20 cellular contexts compared by ENCODE assay signal in the genomic region with DNA sequence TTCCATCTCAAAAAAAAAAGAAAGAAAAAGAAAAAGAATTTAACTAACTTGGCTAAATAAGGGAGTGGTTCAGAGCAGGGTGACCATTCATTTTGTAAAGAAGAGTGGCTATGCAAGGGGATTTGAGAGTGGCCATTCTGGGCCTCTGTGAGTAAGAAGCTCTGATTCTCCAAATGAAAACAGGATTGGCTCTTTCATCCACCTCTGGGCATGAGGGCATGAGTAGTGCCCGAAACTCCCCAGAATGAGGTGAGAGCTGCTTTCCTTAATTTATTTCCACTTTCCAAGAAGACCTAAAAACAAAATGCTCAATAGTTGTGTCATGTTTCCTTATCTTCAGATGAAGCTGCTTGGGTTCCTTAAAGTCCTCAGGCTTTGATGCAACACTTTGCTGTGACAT. TPM values are rescaled to one million over a fixed set of nuclear protein-coding genes. Genes with fewer than 3 reads are reported as not detected.
DNase-seq lines count a peak whose midpoint lies in the region; ATAC-seq, FAIRE-seq and TF ChIP-seq lines count a peak whose summit lies in the region.
"Had no signal": no experiment of that assay in that cellular context is flagged by ENCODE, and none has a peak within 500 bp of the region (broad histone marks: within the 10 kb centered on the region; RNA-seq: fewer than 3 reads in every experiment).

No MANE protein-coding gene starts in this region.

- WGBS in hepatocyte (ENCODE audit: low lambda C conversion rate, missing lambda C conversion rate) = 100% methylated on average over 1 of the region's 1 CpG
- 91 to 93% methylated on average over 1 of the region's 1 CpG for WGBS in pancreas, 2 donors

- FAIRE-seq in pancreas (lab: Jason Lieb, UNC) = no peak
- FAIRE-seq: GM12892, GM18507 had no signal

- H3K27ac ChIP-seq in hepatocyte (peak overlapping the region; percentile 26), pancreas (peak overlapping the region in 1 of 4 donors; percentile 9)
- H3K27ac ChIP-seq: HL-60, PC-9 had no signal

- no peak for TF ChIP-seq CTCF in activated B cell treated with CpG ODN at 0.5 μM for 24 hours (IDR thresholded peaks at IDR 0.05)
- no peak for TF ChIP-seq CTCF in hepatocyte (IDR thresholded peaks at IDR 0.05; ENCODE audit: poor library complexity)
- no peak for TF ChIP-seq CTCF in type B pancreatic cell (conservative IDR thresholded peaks at IDR 0.05)
- TF ChIP-seq CTCF in pancreas (IDR thresholded peaks at IDR 0.05) = no peak

- H3K27me3 ChIP-seq in hepatocyte (no peaks in the 10 kb centered on the region), pancreas (no peaks in the 10 kb centered on the region)

- intact Hi-C loops in activated B cell treated with CpG ODN at 0.5 μM for 24 hours (cut with micrococcal nuclease) (loop anchor here (5.0 kb wide), 1 partner anchor 73 kb away; no protein-coding TSS in a partner anchor), pancreas (cut with DNase I) (no loop called here)

- H4K20me1 ChIP-seq in hepatocyte (ENCODE audit: insufficient read depth, poor library complexity, severe bottlenecking) = no peaks in the 10 kb centered on the region

- peaks cover 9% of the 10 kb centered on the region for H3K79me2 ChIP-seq in hepatocyte

- no peaks in the 10 kb centered on the region for H3K9me3 ChIP-seq in hepatocyte (ENCODE audit: low read depth)
- no peaks in the 10 kb centered on the region for H3K9me3 ChIP-seq in pancreas

- H3K36me3 ChIP-seq in hepatocyte (replicated peaks; ENCODE audit: insufficient read depth, low read depth) (no peaks in the 10 kb centered on the region), pancreas (no peaks in the 10 kb centered on the region)

- no peaks in the 10 kb centered on the region for H3K27me3 Mint-ChIP-seq in IgD-negative memory B cell
- no peaks in the 10 kb centered on the region for H3K27me3 Mint-ChIP-seq in activated B cell treated with CpG ODN at 0.5 μM for 24 hours
- no peaks in the 10 kb centered on the region for H3K27me3 Mint-ChIP-seq in type B pancreatic cell
- H3K27me3 Mint-ChIP-seq in naive thymus-derived CD8-positive, alpha-beta T cell = peaks cover 0 to 6% (median 0%) of the 10 kb centered on the region in 5 donors

- POLR2A ChIA-PET in activated B cell treated with CpG ODN at 0.5 μM for 24 hours (lab: Charles Lee) = interaction anchor here (5.2 kb wide), 1 partner anchor 22 kb away, joined by 132 read pairs; the partner anchor contains the start of gene HSPA4
- POLR2A ChIA-PET in naive thymus-derived CD8-positive, alpha-beta T cell (lab: Charles Lee) = interaction anchor here (1.2 kb wide), 1 partner anchor 23 kb away, joined by 3 read pairs; the partner anchor contains the start of gene HSPA4

- H3K9me3 Mint-ChIP-seq in IgD-negative memory B cell (peaks cover 0 to 4% (median 2%) of the 10 kb centered on the region in 3 donors), activated B cell treated with CpG ODN at 0.5 μM for 24 hours (no peaks in the 10 kb centered on the region), type B pancreatic cell (peaks cover 7% of the 10 kb centered on the region)
- H3K9me3 Mint-ChIP-seq in naive thymus-derived CD8-positive, alpha-beta T cell = no peaks in the 10 kb centered on the region
- H3K9me3 Mint-ChIP-seq: CD8-positive, alpha-beta memory T cell had no signal

- H3K27ac Mint-ChIP-seq in IgD-negative memory B cell (peak overlapping the region in 2 of 3 donors; percentile 52 to 55), activated B cell treated with CpG ODN at 0.5 μM for 24 hours (peak overlapping the region; percentile 48), type B pancreatic cell (peak overlapping the region; percentile 16)
- H3K27ac Mint-ChIP-seq in naive thymus-derived CD8-positive, alpha-beta T cell = peak overlapping the region in 1 of 10 donors; percentile 14

- H3K36me3 Mint-ChIP-seq in IgD-negative memory B cell (peaks cover 1% of the 10 kb centered on the region), activated B cell treated with CpG ODN at 0.5 μM for 24 hours (ENCODE audit: low read depth) (peaks cover 8% of the 10 kb centered on the region), type B pancreatic cell (peaks cover 4% of the 10 kb centered on the region)
- H3K36me3 Mint-ChIP-seq in naive thymus-derived CD8-positive, alpha-beta T cell = peaks cover 0 to 2% (median 0%) of the 10 kb centered on the region in 3 donors

- H3K4me2 ChIP-seq in hepatocyte = no peak overlapping the region
- H3K4me2 ChIP-seq: PC-9 had no signal

- H3K4me1 Mint-ChIP-seq in IgD-negative memory B cell (peaks cover 31 to 40% (median 34%) of the 10 kb centered on the region in 3 donors), activated B cell treated with CpG ODN at 0.5 μM for 24 hours (peaks cover 66% of the 10 kb centered on the region), type B pancreatic cell (ENCODE audit: unreplicated experiment) (peaks cover 21% of the 10 kb centered on the region)
- H3K4me1 Mint-ChIP-seq in naive thymus-derived CD8-positive, alpha-beta T cell = peaks cover 4 to 44% (median 14%) of the 10 kb centered on the region in 4 donors

- peaks cover 15% of the 10 kb centered on the region for H3K4me1 ChIP-seq in hepatocyte (ENCODE audit: insufficient read depth)
- peaks cover 7 to 18% (median 8%) of the 10 kb centered on the region in 3 donors for H3K4me1 ChIP-seq in pancreas

- H3K9me2 ChIP-seq in hepatocyte (replicated peaks; ENCODE audit: insufficient read depth) = no peaks in the 10 kb centered on the region

- CTCF ChIA-PET in activated B cell treated with CpG ODN at 0.5 μM for 24 hours (lab: Charles Lee) = no interaction called here

- no peak overlapping the region for H3K4me3 ChIP-seq in hepatocyte
- no peak overlapping the region for H3K4me3 ChIP-seq in pancreas
- H3K4me3 ChIP-seq: PC-9 had no signal

- no peak overlapping the region for H2AFZ ChIP-seq in hepatocyte
- H2AFZ ChIP-seq: PC-9 had no signal

- no peak for ATAC-seq in activated B cell treated with CpG ODN at 0.5 μM for 24 hours (ENCODE audit: low read depth)
- no peak for ATAC-seq in pancreas
- ATAC-seq in naive thymus-derived CD8-positive, alpha-beta T cell = no peak

- DNase-seq in activated B cell treated with CpG ODN at 0.5 μM for 24 hours (no peak), hepatocyte (ENCODE audit: low spot score) (no peak), type B pancreatic cell (ENCODE audit: extremely low spot score, unreplicated experiment) (no peak), pancreas (no peak)
- no peak for DNase-seq in naive thymus-derived CD8-positive, alpha-beta T cell
- DNase-seq in central memory CD4-positive, alpha-beta T cell = no peak
- DNase-seq: C1 segment of cervical spinal cord; CD8-positive, alpha-beta memory T cell; DMS53; H7; NCI-H1417 treated with DMSO at 0.1 percent for 48 hours; NCI-H187 treated with DMSO at 0.1 percent for 48 hours; NCI-H2227 treated with DMSO at 0.1 percent for 48 hours; NCI-H524; NCI-H82; PC-9 had no signal

- peak overlapping the region in 1 of 4 donors; percentile 25 for H3K4me3 Mint-ChIP-seq in IgD-negative memory B cell
- no peak overlapping the region for H3K4me3 Mint-ChIP-seq in activated B cell treated with CpG ODN at 0.5 μM for 24 hours
- H3K4me3 Mint-ChIP-seq in type B pancreatic cell = no peak overlapping the region
- no peak overlapping the region for H3K4me3 Mint-ChIP-seq in naive thymus-derived CD8-positive, alpha-beta T cell

RNA-seq across cellular contexts. Expression of gene ZCCHC10, which starts 3.0 kb away (rescaled TPM):
- polyA plus RNA-seq in IgD-negative memory B cell (84.6 TPM), hepatocyte (29.4 and 30.7 TPM in 2 replicates), pancreas (10 to 100 TPM; 12.6 to 13.3 TPM)
- total RNA-seq in activated B cell treated with CpG ODN at 0.5 μM for 24 hours (31.4 and 32.6 TPM in 2 replicates), hepatocyte (29.1 and 33.0 TPM in 2 replicates), type B pancreatic cell (ENCODE audit: low replicate concordance) (22.1 and 23.1 TPM in 2 replicates), pancreas (10 to 100 TPM in 2 of 6 donors, 1 to 10 TPM in 4; 4.8 to 12.5 (median 7.5) TPM)
- total RNA-seq in naive thymus-derived CD8-positive, alpha-beta T cell = 10 to 100 TPM; 17.8 to 22.4 TPM
- polyA plus RNA-seq in naive thymus-derived CD8-positive, alpha-beta T cell = 10 to 100 TPM; 28.7 to 36.9 (median 33.8) TPM

RNA-seq across cellular contexts. Expression of gene HSPA4, which starts 22.5 kb away (rescaled TPM):
- polyA plus RNA-seq in IgD-negative memory B cell (69.5 TPM), hepatocyte (83.3 and 87.1 TPM in 2 replicates), pancreas (10 to 100 TPM; 29.9 to 33.5 TPM)
- total RNA-seq in activated B cell treated with CpG ODN at 0.5 μM for 24 hours (152 and 162 TPM in 2 replicates), hepatocyte (110 and 122 TPM in 2 replicates), type B pancreatic cell (ENCODE audit: low replicate concordance) (134 and 140 TPM in 2 replicates), pancreas (10 to 100 TPM; 21.3 to 44.0 (median 32.4) TPM)
- 10 to 100 TPM; 64.0 to 73.3 TPM for total RNA-seq in naive thymus-derived CD8-positive, alpha-beta T cell
- polyA plus RNA-seq in naive thymus-derived CD8-positive, alpha-beta T cell = 10 to 100 TPM; 32.8 to 40.4 (median 37.7) TPM
